Comparison of ENCODE assay signal across 17 cellular contexts in the genomic region with DNA sequence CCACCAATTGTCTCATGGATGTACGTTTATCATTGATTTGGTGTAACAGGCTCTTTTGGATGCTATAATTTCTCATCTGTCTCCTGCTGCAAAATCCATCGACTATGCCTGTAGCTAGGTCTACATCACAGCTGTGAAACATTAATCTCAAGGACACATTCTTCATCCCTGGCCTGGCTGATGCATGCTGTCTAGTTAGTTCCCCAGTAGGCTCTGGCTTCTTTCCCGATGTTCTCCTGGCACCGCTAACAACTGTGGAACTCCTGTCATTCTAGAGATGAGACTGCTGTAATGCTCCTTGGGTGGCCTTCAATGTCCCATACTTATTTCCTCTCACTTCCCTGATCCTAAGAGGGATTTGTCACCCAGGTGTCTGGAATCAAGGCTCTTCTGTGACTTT.
DNase-seq lines count a peak whose midpoint lies in the region; ATAC-seq and TF ChIP-seq lines count a peak whose summit lies in the region.
"Had no signal": no experiment of that assay in that cellular context is flagged by ENCODE, and none has a peak within 500 bp of the region (broad histone marks: within the 10 kb centered on the region; RNA-seq: fewer than 3 reads in every experiment).

No MANE protein-coding gene starts in this region.

- H4K20me1 ChIP-seq in hepatocyte (ENCODE audit: insufficient read depth, poor library complexity, severe bottlenecking), result no peaks in the 10 kb centered on the region

- no peak for TF ChIP-seq CTCF in body of pancreas (IDR thresholded peaks at IDR 0.05)
- no peak for TF ChIP-seq CTCF in hepatocyte (IDR thresholded peaks at IDR 0.05; ENCODE audit: poor library complexity)
- no peak for TF ChIP-seq CTCF in GM13976 (IDR thresholded peaks at IDR 0.05; ENCODE audit: borderline replicate concordance, control extremely low read depth, extremely low read depth, insufficient read depth, missing control alignments)

- H3K36me3 ChIP-seq in MG63 (no peaks in the 10 kb centered on the region), body of pancreas (replicated peaks in 1 of 2; ENCODE audit: insufficient read depth in 1 of 2, low read depth in 2 of 2) (no peaks in the 10 kb centered on the region), hepatocyte (replicated peaks; ENCODE audit: insufficient read depth, low read depth) (no peaks in the 10 kb centered on the region), skeletal muscle satellite cell (ENCODE audit: insufficient read depth, low read length) (no peaks in the 10 kb centered on the region)

- WGBS in body of pancreas, 2 donors, result 24 to 31% methylated on average over 4 of the region's 4 CpGs
- 63% methylated on average over 4 of the region's 4 CpGs for WGBS in hepatocyte (ENCODE audit: low lambda C conversion rate, missing lambda C conversion rate)

- H3K9me3 ChIP-seq in MG63 (peaks cover 2% of the 10 kb centered on the region), body of pancreas (no peaks in the 10 kb centered on the region), hepatocyte (ENCODE audit: low read depth) (peaks cover 2% of the 10 kb centered on the region), skeletal muscle satellite cell (replicated peaks; ENCODE audit: low read length) (no peaks in the 10 kb centered on the region)

- intact Hi-C loops in body of pancreas (cut with DNase I), result no loop called here

- peak; percentile 20 for DNase-seq in MG63
- peak in 3 of 4 donors; percentile 11 to 27 (median 13) for DNase-seq in body of pancreas
- DNase-seq in hepatocyte (ENCODE audit: low spot score), result peak; percentile 8
- no peak for DNase-seq in GM13976 (ENCODE audit: low spot score)
- DNase-seq in DMS 273 (lab: John Stamatoyannopoulos, UW; ENCODE audit: unreplicated experiment), result no peak
- DNase-seq: activated CD4-positive, alpha-beta memory T cell treated with anti-CD3 and anti-CD28 coated beads, Interleukin-2, amount 10 ng/mL, durations not matched to agents 7 days and 5 days; amygdala; CD8-positive, alpha-beta memory T cell; EL; KBM-7; NCI-H1417 treated with DMSO at 0.1 percent for 48 hours; NCI-H226; stimulated activated naive CD8-positive, alpha-beta T cell treated with anti-CD3 and anti-CD28 coated beads, Interleukin-15, Interleukin-2, amounts not matched to agents 100 U/mL and 50 U/mL, for 24 hours had no signal

- H3K9me2 ChIP-seq in hepatocyte (replicated peaks; ENCODE audit: insufficient read depth), result no peaks in the 10 kb centered on the region

- H3K9ac ChIP-seq in skeletal muscle satellite cell (ENCODE audit: low read depth, low read length), result no peak overlapping the region

- ATAC-seq in body of pancreas (peak; percentile 40), HG03196 (IDR thresholded peaks at IDR 0.05; ENCODE audit: unreplicated experiment) (no peak)
- ATAC-seq: HCT116; stimulated activated naive CD8-positive, alpha-beta T cell treated with anti-CD3 and anti-CD28 coated beads, Interleukin-15, Interleukin-2, amounts not matched to agents 100 U/mL and 50 U/mL, for 24 hours had no signal

- H3K27me3 ChIP-seq in MG63, result no peaks in the 10 kb centered on the region
- H3K27me3 ChIP-seq in body of pancreas, result no peaks in the 10 kb centered on the region
- no peaks in the 10 kb centered on the region for H3K27me3 ChIP-seq in hepatocyte
- no peaks in the 10 kb centered on the region for H3K27me3 ChIP-seq in skeletal muscle satellite cell (ENCODE audit: control insufficient read depth, insufficient read depth, low read length)

- H3K4me2 ChIP-seq in hepatocyte, result no peak overlapping the region
- peak overlapping the region; percentile 3 for H3K4me2 ChIP-seq in skeletal muscle satellite cell (ENCODE audit: low read length)
- H3K4me2 ChIP-seq: smooth muscle cell had no signal

- no peak overlapping the region for H2AFZ ChIP-seq in hepatocyte

- no peak for TF ChIP-seq POLR2A in body of pancreas (IDR thresholded peaks at IDR 0.05)

- no peaks in the 10 kb centered on the region for H3K79me2 ChIP-seq in hepatocyte

- H3K4me1 ChIP-seq in body of pancreas (no peaks in the 10 kb centered on the region), hepatocyte (ENCODE audit: insufficient read depth) (no peaks in the 10 kb centered on the region), skeletal muscle satellite cell (ENCODE audit: control insufficient read depth, insufficient read depth, low read length) (peaks cover 40% of the 10 kb centered on the region)

- no peak overlapping the region for H3K4me3 ChIP-seq in MG63
- no peak overlapping the region for H3K4me3 ChIP-seq in body of pancreas
- no peak overlapping the region for H3K4me3 ChIP-seq in hepatocyte
- no peak overlapping the region for H3K4me3 ChIP-seq in skeletal muscle satellite cell (ENCODE audit: low read length)
- H3K4me3 ChIP-seq: smooth muscle cell had no signal

- H3K27ac ChIP-seq in body of pancreas (peak overlapping the region in 2 of 4 donors; percentile 6 to 22), hepatocyte (no peak overlapping the region)

- in situ Hi-C loops in GM13976 (cut with MboI; ENCODE audit: low sequenced_read_pairs, unreplicated experiment), result no loop called here

Comparison
In these comparisons a context has a peak if more than half of its experiments do, and no peak if none do; other contexts are left out.
1. DNase-seq: peak in MG63 (single experiment), body of pancreas (3 of 4) and hepatocyte (single experiment); none in GM13976 (single experiment) and DMS 273 (single experiment).